9 cellular contexts compared by ENCODE assay signal in the genomic region with DNA sequence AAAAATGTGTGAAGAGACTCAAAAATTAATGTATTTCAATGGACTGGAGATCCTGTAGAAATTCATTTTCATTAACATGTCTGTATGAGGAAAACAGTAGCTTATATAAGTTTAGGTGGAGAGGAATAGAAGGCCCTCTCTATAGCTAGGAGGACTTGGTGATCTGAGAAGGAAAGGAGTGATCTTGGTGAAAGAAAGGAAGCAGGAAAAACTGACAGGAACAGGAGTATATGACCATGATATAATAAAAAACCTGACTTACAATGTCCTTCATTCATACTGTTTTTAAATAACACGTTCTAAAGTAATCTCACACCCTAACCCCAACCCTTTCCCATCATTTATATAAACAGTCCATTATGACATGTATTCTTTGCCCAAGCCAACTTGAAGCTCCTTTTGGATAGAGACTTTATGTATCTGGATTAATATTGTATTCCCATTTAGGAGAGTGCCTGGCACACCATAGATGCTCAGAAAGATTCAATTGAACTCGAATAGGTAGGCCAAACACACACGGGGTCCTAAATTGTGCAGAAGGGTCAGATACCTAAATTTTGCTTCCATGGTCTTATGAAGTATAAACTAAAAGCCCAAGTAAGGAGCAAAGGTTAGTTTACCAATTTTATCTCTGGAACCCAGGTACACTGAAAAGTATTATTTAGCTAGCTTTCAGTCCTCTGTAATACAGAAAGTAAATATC.
DNase-seq lines count a peak whose midpoint lies in the region; ATAC-seq, FAIRE-seq and TF ChIP-seq lines count a peak whose summit lies in the region.
"Had no signal": no experiment of that assay in that cellular context is flagged by ENCODE, and none has a peak within 500 bp of the region (broad histone marks: within the 10 kb centered on the region; RNA-seq: fewer than 3 reads in every experiment).

No MANE protein-coding gene starts in this region.

- H3K9ac ChIP-seq in skeletal muscle tissue (ENCODE audit: low read depth in 1 of 3, low read length in 3 of 3) = peak overlapping the region; percentile 86 to 91 (median 90)

- POLR2A ChIA-PET in OCI-LY7 (lab: Charles Lee) = interaction anchor here (0.6 to 11.9 kb wide), 21 partner anchors 15 to 1814 kb away, joined by 3 to 1237 read pairs (median 9); a partner anchor contains a TSS

- 0 out of 2 replicates have a peak, but pooled peaks cover 4% of the 10 kb centered on the region for H3K36me3 ChIP-seq in HAP-1 (replicated peaks)
- peaks cover 4% of the 10 kb centered on the region; the same call in 1 of the 2 replicates for H3K36me3 ChIP-seq in OCI-LY7 (ENCODE audit: insufficient read depth, low read length)
- peaks cover 0 to 4% (median 0%) of the 10 kb centered on the region in 3 donors for H3K36me3 ChIP-seq in skeletal muscle tissue (ENCODE audit: control insufficient read depth in 3 of 3, insufficient read depth in 3 of 3, low read length in 3 of 3)

- in situ Hi-C loops in HAP-1 (cut with MboI; ENCODE audit: low sequenced_read_pairs) = loop anchor here (5.0 to 10.0 kb wide), 3 partner anchors 56 to 1631 kb away; a partner anchor contains a TSS

- no peak for ATAC-seq in GM18502 (IDR thresholded peaks at IDR 0.05; ENCODE audit: poor library complexity, unreplicated experiment)

- CTCF ChIA-PET in OCI-LY7 (lab: Charles Lee; ENCODE audit: unreplicated experiment) = interaction anchor here (1.6 kb wide), 1 partner anchor 28 kb away, joined by 5 read pairs; no protein-coding TSS in a partner anchor

- TF ChIP-seq CTCF in OCI-LY7 (conservative IDR thresholded peaks at IDR 0.05; ENCODE audit: low read length) = no peak
- TF ChIP-seq CTCF in fibroblast of the aortic adventitia (IDR thresholded peaks at IDR 0.05; ENCODE audit: insufficient read depth, low read length) = no peak

- H3K9me3 ChIP-seq in HAP-1 = no peaks in the 10 kb centered on the region
- H3K9me3 ChIP-seq in OCI-LY7 (ENCODE audit: low read length) = no peaks in the 10 kb centered on the region
- H3K9me3 ChIP-seq in skeletal muscle tissue (ENCODE audit: control insufficient read depth in 3 of 3, low read length in 3 of 3) = no peaks in the 10 kb centered on the region

- H3K4me1 ChIP-seq in HAP-1 = peaks cover 26% of the 10 kb centered on the region
- H3K4me1 ChIP-seq in OCI-LY7 (ENCODE audit: insufficient read depth, low read length, poor library complexity, severe bottlenecking) = peaks cover 48% of the 10 kb centered on the region
- H3K4me1 ChIP-seq in skeletal muscle tissue (ENCODE audit: control insufficient read depth in 3 of 3, insufficient read depth in 3 of 3, low read length in 3 of 3) = peaks cover 21 to 30% (median 21%) of the 10 kb centered on the region in 3 donors

- H3K9me2 ChIP-seq in OCI-LY7 (ENCODE audit: insufficient read depth, low read length) = no peaks in the 10 kb centered on the region

- peaks cover 20% of the 10 kb centered on the region; the same call in 1 of the 2 replicates for H3K79me2 ChIP-seq in OCI-LY7 (ENCODE audit: insufficient read depth, low read depth, low read length)

- no TSS peak for BruUV-seq in OCI-LY7 (replicated peaks; lab: Mats Ljungman, UMichigan)

- peak overlapping the region; percentile 29; the same call in 1 of the 2 replicates for H2AFZ ChIP-seq in OCI-LY7 (ENCODE audit: low read length)

- no peaks in the 10 kb centered on the region for H4K20me1 ChIP-seq in OCI-LY7 (ENCODE audit: insufficient read depth, low read length)

- DNase-seq in HAP-1 (ENCODE audit: low spot score in 2 of 2) = no peak
- DNase-seq in OCI-LY7 (ENCODE audit: low spot score) = peak; percentile 31
- DNase-seq in fibroblast of the aortic adventitia (ENCODE audit: low read depth) = no peak
- DNase-seq in dermis blood vessel endothelial cell = no peak
- no peak for DNase-seq in effector CD8-positive, alpha-beta T cell (lab: John Stamatoyannopoulos, UW)
- DNase-seq in GM19239 (ENCODE audit: insufficient read length, low spot score) = no peak
- DNase-seq: cortex of kidney had no signal

- H3K4me3 ChIP-seq in HAP-1 = peak overlapping the region; percentile 82
- peak overlapping the region; percentile 87 for H3K4me3 ChIP-seq in OCI-LY7 (ENCODE audit: low read depth, low read length, poor library complexity, severe bottlenecking)
- peak overlapping the region; percentile 80 for H3K4me3 ChIP-seq in fibroblast of the aortic adventitia (ENCODE audit: low read depth, low read length)
- H3K4me3 ChIP-seq in skeletal muscle tissue (ENCODE audit: low read length in 3 of 3) = peak overlapping the region; percentile 91 to 98 (median 95)

- FAIRE-seq in GM19239 (lab: Jason Lieb, UNC) = no peak

- H3K27ac ChIP-seq in OCI-LY7 (ENCODE audit: low read depth, low read length, poor library complexity, severe bottlenecking) = peak overlapping the region; percentile 97
- peak overlapping the region; percentile 92 for H3K27ac ChIP-seq in skeletal muscle tissue (ENCODE audit: low read depth, low read length)

- H3K27me3 ChIP-seq in HAP-1 (ENCODE audit: low read depth) (no peaks in the 10 kb centered on the region), skeletal muscle tissue (ENCODE audit: control insufficient read depth in 3 of 3, insufficient read depth in 3 of 3, low read length in 3 of 3) (peaks cover 0 to 2% (median 0%) of the 10 kb centered on the region in 3 donors)

- H3K4me2 ChIP-seq in OCI-LY7 (ENCODE audit: low read length) = peak overlapping the region; percentile 78

- intact Hi-C loops in OCI-LY7 (cut with micrococcal nuclease; ENCODE audit: unreplicated experiment) = loop anchor here (10.0 kb wide), 2 partner anchors 1039 to 1561 kb away; a partner anchor contains a TSS
